ENCODE assay signal across 16 cellular contexts in the genomic region with DNA sequence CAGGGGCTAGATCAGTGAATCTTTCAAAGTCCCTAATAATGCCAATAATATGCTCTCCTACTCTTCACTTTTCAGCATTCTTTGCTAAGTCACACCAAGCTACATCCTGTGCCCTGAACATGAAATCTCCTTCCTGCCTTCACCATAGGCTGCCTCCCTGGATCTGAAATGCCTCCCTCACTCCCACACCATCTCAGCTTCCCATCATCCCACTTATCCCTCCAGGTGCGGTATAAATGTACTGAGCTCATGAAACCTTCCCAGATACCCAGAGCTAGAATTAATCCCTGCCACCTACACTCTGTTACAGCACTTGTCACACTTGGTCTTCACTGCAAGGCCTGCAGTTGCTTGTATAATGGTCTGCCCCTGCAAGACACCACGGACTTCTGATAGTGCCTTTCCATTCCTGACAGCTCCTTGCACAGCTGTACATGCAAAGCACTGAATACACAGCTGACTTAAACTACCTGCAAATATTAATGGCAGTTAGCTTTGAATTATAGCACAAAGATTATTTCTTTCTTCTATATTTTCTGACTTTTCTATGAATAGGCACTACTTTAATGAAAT.
DNase-seq lines count a peak whose midpoint lies in the region; ATAC-seq, FAIRE-seq and TF ChIP-seq lines count a peak whose summit lies in the region.
"Had no signal": no experiment of that assay in that cellular context is flagged by ENCODE, and none has a peak within 500 bp of the region (broad histone marks: within the 10 kb centered on the region; RNA-seq: fewer than 3 reads in every experiment).

No MANE protein-coding gene starts in this region.

- BruUV-seq in GM12878 (replicated peaks; lab: Mats Ljungman, UMichigan): TSS peak; percentile 77

- H3K36me3 Mint-ChIP-seq in osteocyte (ENCODE audit: unreplicated experiment): peaks cover 14% of the 10 kb centered on the region
- H3K36me3 Mint-ChIP-seq: CD8-positive, alpha-beta T cell had no signal

- no peaks in the 10 kb centered on the region for H3K9me3 ChIP-seq in BLaER1 treated with 17β-estradiol and CSF1 and Interleukin-3, amounts not matched to agents 10 nM and 100 nM (replicated peaks in 1 of 11)
- H3K9me3 ChIP-seq in Karpas-422 (ENCODE audit: low read length) (no peaks in the 10 kb centered on the region), GM12878 (replicated peaks; ENCODE audit: control insufficient read depth, insufficient read depth, low read length) (no peaks in the 10 kb centered on the region), WERI-Rb-1 (ENCODE audit: severe bottlenecking) (no peaks in the 10 kb centered on the region)
- H3K9me3 ChIP-seq: HAP-1, SJCRH30 had no signal

- H3K9ac ChIP-seq in BLaER1 treated with 17β-estradiol and CSF1 and Interleukin-3, amounts not matched to agents 10 nM and 100 nM: peak overlapping the region in 7 of 11 experiments; percentile 1 to 82 (median 22); a peak in 9 of 22 replicates
- H3K9ac ChIP-seq in Karpas-422 (ENCODE audit: low read length) (peak overlapping the region; percentile 26), GM12878 (ENCODE audit: control insufficient read depth, insufficient read depth, low read length) (no peak overlapping the region)

- H3K27me3 ChIP-seq in BLaER1 treated with 17β-estradiol and CSF1 and Interleukin-3, amounts not matched to agents 10 nM and 100 nM: no peaks in the 10 kb centered on the region
- no peaks in the 10 kb centered on the region for H3K27me3 ChIP-seq in Karpas-422 (ENCODE audit: low read length)
- no peaks in the 10 kb centered on the region for H3K27me3 ChIP-seq in GM12878 (replicated peaks in 1 of 2; ENCODE audit: control insufficient read depth in 2 of 2, insufficient read depth in 2 of 2, low read length in 1 of 2)
- no peaks in the 10 kb centered on the region for H3K27me3 ChIP-seq in WERI-Rb-1 (ENCODE audit: insufficient read depth, low read depth, severe bottlenecking)
- H3K27me3 ChIP-seq: SJCRH30 had no signal

- intact Hi-C loops in GM12878 (cut with micrococcal nuclease; ENCODE audit: unreplicated experiment): loop anchor here (2.0 kb wide), 1 partner anchor 25 kb away; no protein-coding TSS in a partner anchor

- no peak for TF ChIP-seq POLR2A in GM12878 (IDR thresholded peaks at IDR 0.05; ENCODE audit: low read depth, low read length)

- H3K4me3 Mint-ChIP-seq in osteocyte (ENCODE audit: unreplicated experiment): no peak overlapping the region
- H3K4me3 Mint-ChIP-seq: CD8-positive, alpha-beta T cell had no signal

- no peak for TF ChIP-seq CTCF in GM12878 (IDR thresholded peaks at IDR 0.05 in 2 of 3, conservative IDR thresholded peaks at IDR 0.05 in 1 of 3; ENCODE audit: control insufficient read depth in 2 of 3, extremely low read depth in 1 of 3, insufficient read depth in 1 of 3, low read depth in 3 of 3, low read length in 3 of 3)
- TF ChIP-seq CTCF in osteocyte (IDR thresholded peaks at IDR 0.05): no peak
- no peak for TF ChIP-seq CTCF in WERI-Rb-1 (IDR thresholded peaks at IDR 0.05; ENCODE audit: low read depth, low read length)

- POLR2A ChIA-PET in GM12878 (lab: Charles Lee): interaction anchor here (1.0 to 1.4 kb wide), 4 partner anchors 22 to 30 kb away, joined by 3 to 8 read pairs (median 6); no protein-coding TSS in a partner anchor

- H3K4me2 ChIP-seq in BLaER1 treated with 17β-estradiol and CSF1 and Interleukin-3, amounts not matched to agents 10 nM and 100 nM: peak overlapping the region; percentile 34 to 88 (median 76); a peak in 21 of 22 replicates
- H3K4me2 ChIP-seq in Karpas-422 (ENCODE audit: low read depth, low read length, poor library complexity, severe bottlenecking): peak overlapping the region; percentile 43
- 0 out of 2 replicates have a peak overlapping the region, but pooled peaks have one; percentile 18 for H3K4me2 ChIP-seq in GM12878 (ENCODE audit: control insufficient read depth, insufficient read depth)

- DNase-seq in Karpas-422 (peak; percentile 61), GM12878 (ENCODE audit: low read depth, low spot score) (no peak), osteocyte (ENCODE audit: extremely low spot score, unreplicated experiment) (no peak), WERI-Rb-1 (no peak), superior temporal gyrus (ENCODE audit: extremely low spot score) (no peak)
- DNase-seq: CD8-positive, alpha-beta T cell; DMS79; NCI-H1694 treated with DMSO at 0.1 percent for 48 hours; NCI-H345; NCI-H524 treated with DMSO at 0.1 percent for 48 hours; SJCRH30 had no signal

- peak overlapping the region in 8 of 11 experiments; percentile 80 to 95 (median 88); a peak in 16 of 22 replicates for H3K27ac ChIP-seq in BLaER1 treated with 17β-estradiol and CSF1 and Interleukin-3, amounts not matched to agents 10 nM and 100 nM
- H3K27ac ChIP-seq in Karpas-422 (ENCODE audit: low read length): peak overlapping the region; percentile 75
- peak overlapping the region; percentile 68 for H3K27ac ChIP-seq in GM12878 (ENCODE audit: control insufficient read depth, insufficient read depth)
- H3K27ac ChIP-seq in WERI-Rb-1: no peak overlapping the region
- H3K27ac ChIP-seq: SJCRH30 had no signal

- 55% methylated on average over 2 of the region's 2 CpGs for WGBS in GM12878 (ENCODE audit: insufficient coverage, insufficient replicate concordance, low lambda C conversion rate, missing lambda C conversion rate)

- H4K20me1 ChIP-seq in BLaER1 treated with 17β-estradiol and CSF1 and Interleukin-3, amounts not matched to agents 10 nM and 100 nM: peaks cover 0 to 91% (median 11%) of the 10 kb centered on the region in 11 experiments; a peak in 13 of 22 replicates
- H4K20me1 ChIP-seq in Karpas-422 (ENCODE audit: insufficient read depth, low read depth, low read length) (no peaks in the 10 kb centered on the region), GM12878 (ENCODE audit: control insufficient read depth, insufficient read depth) (no peaks in the 10 kb centered on the region)

- H3K36me3 ChIP-seq in BLaER1 treated with 17β-estradiol and CSF1 and Interleukin-3, amounts not matched to agents 10 nM and 100 nM: peaks cover 0 to 79% (median 16%) of the 10 kb centered on the region in 11 experiments; a peak in 10 of 22 replicates
- H3K36me3 ChIP-seq in Karpas-422 (ENCODE audit: insufficient read depth, low read length) (no peaks in the 10 kb centered on the region), GM12878 (ENCODE audit: control insufficient read depth in 2 of 2, insufficient read depth in 2 of 2, low read length in 1 of 2) (no peaks in the 10 kb centered on the region), WERI-Rb-1 (no peaks in the 10 kb centered on the region)
- H3K36me3 ChIP-seq: HAP-1, SJCRH30 had no signal

- peaks cover 63 to 92% (median 91%) of the 10 kb centered on the region in 10 experiments for H3K4me1 ChIP-seq in BLaER1 treated with 17β-estradiol and CSF1 and Interleukin-3, amounts not matched to agents 10 nM and 100 nM
- H3K4me1 ChIP-seq in Karpas-422 (ENCODE audit: low read length) (peaks cover 75% of the 10 kb centered on the region), GM12878 (ENCODE audit: control insufficient read depth, insufficient read depth, low read length) (peaks cover 31% of the 10 kb centered on the region)
- H3K4me1 ChIP-seq: HAP-1 had no signal

- H3K4me1 Mint-ChIP-seq in osteocyte (ENCODE audit: unreplicated experiment): peaks cover 39% of the 10 kb centered on the region

- H3K79me2 ChIP-seq in Karpas-422 (ENCODE audit: low read length) (peaks cover 87% of the 10 kb centered on the region), GM12878 (ENCODE audit: control insufficient read depth, insufficient read depth, low read length) (peaks cover 3% of the 10 kb centered on the region; the same call in 1 of the 2 replicates)

- SMC1A ChIA-PET in GM12878 (lab: Charles Lee; ENCODE audit: uncharacterized antibody, unreplicated experiment): interaction anchor here (0.5 to 8.5 kb wide), 25 partner anchors 10 to 424 kb away, joined by 3 to 149 read pairs (median 3); no protein-coding TSS in a partner anchor

- FAIRE-seq in GM12878 (lab: Jason Lieb, UNC): no peak
- FAIRE-seq: K562 had no signal

- CTCF ChIA-PET in GM12878 (lab: Yijun Ruan, JAX): interaction anchor here (0.8 to 1.4 kb wide), 6 partner anchors 12 to 153 kb away, joined by 3 to 7 read pairs (median 4); no protein-coding TSS in a partner anchor

- H2AFZ ChIP-seq in Karpas-422 (ENCODE audit: low read length) (no peak overlapping the region), GM12878 (ENCODE audit: control insufficient read depth, low read depth, low read length) (no peak overlapping the region)

- peak overlapping the region; percentile 29 for H3K27ac Mint-ChIP-seq in osteocyte (ENCODE audit: unreplicated experiment)
- H3K27ac Mint-ChIP-seq: CD8-positive, alpha-beta T cell had no signal

- RAD21 ChIA-PET in GM12878 (lab: Charles Lee; ENCODE audit: unreplicated experiment): interaction anchor here (0.7 to 2.6 kb wide), 17 partner anchors 25 to 253 kb away, joined by 3 to 9 read pairs (median 3); no protein-coding TSS in a partner anchor

- in situ Hi-C loops in GM12878 (cut with MboI): no loop called here

- no peak for TF ChIP-seq RAD21 in GM12878 (IDR thresholded peaks at IDR 0.05; ENCODE audit: insufficient read depth, low read depth, low read length)

- ATAC-seq in GM12878 (peak; percentile 22), HG02938 (IDR thresholded peaks at IDR 0.05; ENCODE audit: unreplicated experiment) (no peak), HG02610 (IDR thresholded peaks at IDR 0.05; ENCODE audit: unreplicated experiment) (no peak)
- ATAC-seq: CD8-positive, alpha-beta T cell; K562 had no signal

- no peaks in the 10 kb centered on the region for H3K9me3 Mint-ChIP-seq in osteocyte (ENCODE audit: unreplicated experiment)
- H3K9me3 Mint-ChIP-seq: CD8-positive, alpha-beta T cell had no signal

- no peak overlapping the region for H3K4me3 ChIP-seq in BLaER1 treated with 17β-estradiol and CSF1 and Interleukin-3, amounts not matched to agents 10 nM and 100 nM
- no peak overlapping the region for H3K4me3 ChIP-seq in Karpas-422 (ENCODE audit: low read length)
- H3K4me3 ChIP-seq in GM12878: no peak overlapping the region
- no peak overlapping the region for H3K4me3 ChIP-seq in WERI-Rb-1 (ENCODE audit: low read depth, low read length)
- H3K4me3 ChIP-seq: HAP-1, K562, SJCRH30 had no signal

- no peak for TF ChIP-seq EP300 in GM12878 (IDR thresholded peaks at IDR 0.05; ENCODE audit: borderline replicate concordance in 1 of 2, control insufficient read depth in 1 of 2, low read depth in 2 of 2, low read length in 2 of 2)

- no peaks in the 10 kb centered on the region for H3K27me3 Mint-ChIP-seq in osteocyte (ENCODE audit: unreplicated experiment)

- no peaks in the 10 kb centered on the region for H3K9me2 ChIP-seq in Karpas-422 (replicated peaks; ENCODE audit: insufficient read depth, low read length)

TF ChIP-seq in GM12878, 131 proteins besides CTCF, POLR2A, EP300 and RAD21:
- TF ChIP-seq PML (IDR thresholded peaks at IDR 0.05; ENCODE audit: low read length) (no peak), IKZF2 (IDR thresholded peaks at IDR 0.05) (0 out of 4 replicates have a peak, but pooled peaks of 1 of the 2 experiments have one; percentile 5), HDGF (IDR thresholded peaks at IDR 0.05) (peak; percentile 53; the same call in 1 of the 2 replicates)

Comparison
In these comparisons a context has a peak if more than half of its experiments do, and no peak if none do; other contexts are left out.
1. H3K4me2 ChIP-seq: peak in every context shown above with its lines; median percentile 76 in BLaER1 treated with 17β-estradiol and CSF1 and Interleukin-3, amounts not matched to agents 10 nM and 100 nM; 43 in Karpas-422; 18 in GM12878.